ENCODE assay signal across 1 cellular context in the genomic region with DNA sequence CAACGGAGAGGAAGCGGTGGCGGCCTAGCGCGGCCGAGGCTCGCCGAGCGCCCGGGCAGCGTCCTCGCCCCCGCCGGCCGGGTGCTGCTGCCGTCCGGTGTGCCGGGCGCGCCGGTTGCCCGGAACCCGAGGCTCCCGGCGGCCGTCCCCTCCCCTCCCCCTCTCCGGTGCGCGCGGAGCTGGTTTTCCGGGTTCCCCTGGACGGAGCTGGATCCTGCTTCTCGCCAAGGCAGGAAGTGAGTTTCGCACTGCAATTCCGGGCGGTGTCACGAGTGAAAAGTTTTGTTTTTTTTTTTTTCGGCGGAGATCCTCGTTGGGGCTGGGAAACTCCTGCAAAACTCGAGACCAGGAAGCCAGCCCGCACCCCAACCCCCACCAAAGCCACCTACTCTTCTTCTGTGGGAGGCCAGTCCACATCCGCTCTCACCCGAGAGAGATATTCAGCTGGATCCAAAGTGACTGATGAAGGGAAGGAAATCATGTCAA.
TF ChIP-seq lines count a peak whose summit lies in the region.

A gene with protein sequence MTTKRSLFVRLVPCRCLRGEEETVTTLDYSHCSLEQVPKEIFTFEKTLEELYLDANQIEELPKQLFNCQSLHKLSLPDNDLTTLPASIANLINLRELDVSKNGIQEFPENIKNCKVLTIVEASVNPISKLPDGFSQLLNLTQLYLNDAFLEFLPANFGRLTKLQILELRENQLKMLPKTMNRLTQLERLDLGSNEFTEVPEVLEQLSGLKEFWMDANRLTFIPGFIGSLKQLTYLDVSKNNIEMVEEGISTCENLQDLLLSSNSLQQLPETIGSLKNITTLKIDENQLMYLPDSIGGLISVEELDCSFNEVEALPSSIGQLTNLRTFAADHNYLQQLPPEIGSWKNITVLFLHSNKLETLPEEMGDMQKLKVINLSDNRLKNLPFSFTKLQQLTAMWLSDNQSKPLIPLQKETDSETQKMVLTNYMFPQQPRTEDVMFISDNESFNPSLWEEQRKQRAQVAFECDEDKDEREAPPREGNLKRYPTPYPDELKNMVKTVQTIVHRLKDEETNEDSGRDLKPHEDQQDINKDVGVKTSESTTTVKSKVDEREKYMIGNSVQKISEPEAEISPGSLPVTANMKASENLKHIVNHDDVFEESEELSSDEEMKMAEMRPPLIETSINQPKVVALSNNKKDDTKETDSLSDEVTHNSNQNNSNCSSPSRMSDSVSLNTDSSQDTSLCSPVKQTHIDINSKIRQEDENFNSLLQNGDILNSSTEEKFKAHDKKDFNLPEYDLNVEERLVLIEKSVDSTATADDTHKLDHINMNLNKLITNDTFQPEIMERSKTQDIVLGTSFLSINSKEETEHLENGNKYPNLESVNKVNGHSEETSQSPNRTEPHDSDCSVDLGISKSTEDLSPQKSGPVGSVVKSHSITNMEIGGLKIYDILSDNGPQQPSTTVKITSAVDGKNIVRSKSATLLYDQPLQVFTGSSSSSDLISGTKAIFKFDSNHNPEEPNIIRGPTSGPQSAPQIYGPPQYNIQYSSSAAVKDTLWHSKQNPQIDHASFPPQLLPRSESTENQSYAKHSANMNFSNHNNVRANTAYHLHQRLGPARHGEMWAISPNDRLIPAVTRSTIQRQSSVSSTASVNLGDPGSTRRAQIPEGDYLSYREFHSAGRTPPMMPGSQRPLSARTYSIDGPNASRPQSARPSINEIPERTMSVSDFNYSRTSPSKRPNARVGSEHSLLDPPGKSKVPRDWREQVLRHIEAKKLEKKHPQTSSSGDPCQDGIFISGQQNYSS (N-terminal part only) (plus strand): TSS at position 300 of the 486 bp plus-strand sequence. CDS start 66,144 bp downstream, outside the sequence.

TF ChIP-seq in GM12878, 131 proteins besides CTCF, POLR2A, EP300 and RAD21 (continued from another document and continues in another):
- TF ChIP-seq, protein P1, sequence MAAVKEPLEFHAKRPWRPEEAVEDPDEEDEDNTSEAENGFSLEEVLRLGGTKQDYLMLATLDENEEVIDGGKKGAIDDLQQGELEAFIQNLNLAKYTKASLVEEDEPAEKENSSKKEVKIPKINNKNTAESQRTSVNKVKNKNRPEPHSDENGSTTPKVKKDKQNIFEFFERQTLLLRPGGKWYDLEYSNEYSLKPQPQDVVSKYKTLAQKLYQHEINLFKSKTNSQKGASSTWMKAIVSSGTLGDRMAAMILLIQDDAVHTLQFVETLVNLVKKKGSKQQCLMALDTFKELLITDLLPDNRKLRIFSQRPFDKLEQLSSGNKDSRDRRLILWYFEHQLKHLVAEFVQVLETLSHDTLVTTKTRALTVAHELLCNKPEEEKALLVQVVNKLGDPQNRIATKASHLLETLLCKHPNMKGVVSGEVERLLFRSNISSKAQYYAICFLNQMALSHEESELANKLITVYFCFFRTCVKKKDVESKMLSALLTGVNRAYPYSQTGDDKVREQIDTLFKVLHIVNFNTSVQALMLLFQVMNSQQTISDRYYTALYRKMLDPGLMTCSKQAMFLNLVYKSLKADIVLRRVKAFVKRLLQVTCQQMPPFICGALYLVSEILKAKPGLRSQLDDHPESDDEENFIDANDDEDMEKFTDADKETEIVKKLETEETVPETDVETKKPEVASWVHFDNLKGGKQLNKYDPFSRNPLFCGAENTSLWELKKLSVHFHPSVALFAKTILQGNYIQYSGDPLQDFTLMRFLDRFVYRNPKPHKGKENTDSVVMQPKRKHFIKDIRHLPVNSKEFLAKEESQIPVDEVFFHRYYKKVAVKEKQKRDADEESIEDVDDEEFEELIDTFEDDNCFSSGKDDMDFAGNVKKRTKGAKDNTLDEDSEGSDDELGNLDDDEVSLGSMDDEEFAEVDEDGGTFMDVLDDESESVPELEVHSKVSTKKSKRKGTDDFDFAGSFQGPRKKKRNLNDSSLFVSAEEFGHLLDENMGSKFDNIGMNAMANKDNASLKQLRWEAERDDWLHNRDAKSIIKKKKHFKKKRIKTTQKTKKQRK (IDR thresholded peaks at IDR 0.05; ENCODE audit: low read depth, low read length): no peak
- TF ChIP-seq SIX5 (IDR thresholded peaks at IDR 0.05; ENCODE audit: low read depth, low read length, severe bottlenecking): no peak
- no peak for TF ChIP-seq KAT2A (conservative IDR thresholded peaks at IDR 0.05; ENCODE audit: control insufficient read depth, low read depth, low read length)
- no peak for TF ChIP-seq RBBP5 (conservative IDR thresholded peaks at IDR 0.05)
- no peak for TF ChIP-seq RCOR1 (conservative IDR thresholded peaks at IDR 0.05; ENCODE audit: low read depth, low read length)
- no peak for TF ChIP-seq RAD51 (IDR thresholded peaks at IDR 0.05)
- TF ChIP-seq, protein P2, sequence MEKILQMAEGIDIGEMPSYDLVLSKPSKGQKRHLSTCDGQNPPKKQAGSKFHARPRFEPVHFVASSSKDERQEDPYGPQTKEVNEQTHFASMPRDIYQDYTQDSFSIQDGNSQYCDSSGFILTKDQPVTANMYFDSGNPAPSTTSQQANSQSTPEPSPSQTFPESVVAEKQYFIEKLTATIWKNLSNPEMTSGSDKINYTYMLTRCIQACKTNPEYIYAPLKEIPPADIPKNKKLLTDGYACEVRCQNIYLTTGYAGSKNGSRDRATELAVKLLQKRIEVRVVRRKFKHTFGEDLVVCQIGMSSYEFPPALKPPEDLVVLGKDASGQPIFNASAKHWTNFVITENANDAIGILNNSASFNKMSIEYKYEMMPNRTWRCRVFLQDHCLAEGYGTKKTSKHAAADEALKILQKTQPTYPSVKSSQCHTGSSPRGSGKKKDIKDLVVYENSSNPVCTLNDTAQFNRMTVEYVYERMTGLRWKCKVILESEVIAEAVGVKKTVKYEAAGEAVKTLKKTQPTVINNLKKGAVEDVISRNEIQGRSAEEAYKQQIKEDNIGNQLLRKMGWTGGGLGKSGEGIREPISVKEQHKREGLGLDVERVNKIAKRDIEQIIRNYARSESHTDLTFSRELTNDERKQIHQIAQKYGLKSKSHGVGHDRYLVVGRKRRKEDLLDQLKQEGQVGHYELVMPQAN (conservative IDR thresholded peaks at IDR 0.05): peak; percentile 71
- peak; percentile 51 for TF ChIP-seq CBX5 (IDR thresholded peaks at IDR 0.05; ENCODE audit: low read depth)
- TF ChIP-seq DPF2 (IDR thresholded peaks at IDR 0.05): 0 out of 2 replicates have a peak, but pooled peaks have one; percentile 28
- no peak for TF ChIP-seq USF2 (IDR thresholded peaks at IDR 0.05; ENCODE audit: borderline replicate concordance, low read depth, low read length)
- TF ChIP-seq, protein P3, sequence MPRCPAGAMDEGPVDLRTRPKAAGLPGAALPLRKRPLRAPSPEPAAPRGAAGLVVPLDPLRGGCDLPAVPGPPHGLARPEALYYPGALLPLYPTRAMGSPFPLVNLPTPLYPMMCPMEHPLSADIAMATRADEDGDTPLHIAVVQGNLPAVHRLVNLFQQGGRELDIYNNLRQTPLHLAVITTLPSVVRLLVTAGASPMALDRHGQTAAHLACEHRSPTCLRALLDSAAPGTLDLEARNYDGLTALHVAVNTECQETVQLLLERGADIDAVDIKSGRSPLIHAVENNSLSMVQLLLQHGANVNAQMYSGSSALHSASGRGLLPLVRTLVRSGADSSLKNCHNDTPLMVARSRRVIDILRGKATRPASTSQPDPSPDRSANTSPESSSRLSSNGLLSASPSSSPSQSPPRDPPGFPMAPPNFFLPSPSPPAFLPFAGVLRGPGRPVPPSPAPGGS (IDR thresholded peaks at IDR 0.05; ENCODE audit: borderline replicate concordance, insufficient read depth, low read depth, low read length, poor library complexity, severe bottlenecking): no peak
- TF ChIP-seq CEBPB (IDR thresholded peaks at IDR 0.05; ENCODE audit: borderline replicate concordance in 1 of 2, low read depth in 2 of 2, low read length in 2 of 2): no peak
- TF ChIP-seq ATF7 (IDR thresholded peaks at IDR 0.05; ENCODE audit: low read depth): 0 out of 2 replicates have a peak, but pooled peaks have one; percentile 16
- TF ChIP-seq CREB1 (IDR thresholded peaks at IDR 0.05; ENCODE audit: low read depth): 0 out of 2 replicates have a peak, but pooled peaks have one; percentile 10
- TF ChIP-seq ZNF622 (IDR thresholded peaks at IDR 0.05): no peak
- no peak for TF ChIP-seq MYB (IDR thresholded peaks at IDR 0.05; ENCODE audit: borderline replicate concordance, low read depth, low read length)
- no peak for TF ChIP-seq ZZZ3 (IDR thresholded peaks at IDR 0.05; ENCODE audit: control insufficient read depth, insufficient read length, low read depth)
- TF ChIP-seq, protein P4, sequence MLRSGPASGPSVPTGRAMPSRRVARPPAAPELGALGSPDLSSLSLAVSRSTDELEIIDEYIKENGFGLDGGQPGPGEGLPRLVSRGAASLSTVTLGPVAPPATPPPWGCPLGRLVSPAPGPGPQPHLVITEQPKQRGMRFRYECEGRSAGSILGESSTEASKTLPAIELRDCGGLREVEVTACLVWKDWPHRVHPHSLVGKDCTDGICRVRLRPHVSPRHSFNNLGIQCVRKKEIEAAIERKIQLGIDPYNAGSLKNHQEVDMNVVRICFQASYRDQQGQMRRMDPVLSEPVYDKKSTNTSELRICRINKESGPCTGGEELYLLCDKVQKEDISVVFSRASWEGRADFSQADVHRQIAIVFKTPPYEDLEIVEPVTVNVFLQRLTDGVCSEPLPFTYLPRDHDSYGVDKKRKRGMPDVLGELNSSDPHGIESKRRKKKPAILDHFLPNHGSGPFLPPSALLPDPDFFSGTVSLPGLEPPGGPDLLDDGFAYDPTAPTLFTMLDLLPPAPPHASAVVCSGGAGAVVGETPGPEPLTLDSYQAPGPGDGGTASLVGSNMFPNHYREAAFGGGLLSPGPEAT (IDR thresholded peaks at IDR 0.05; ENCODE audit: low read depth): peak; percentile 23; the same call in 1 of the 2 replicates
- peak; percentile 65 for TF ChIP-seq EED (IDR thresholded peaks at IDR 0.05; ENCODE audit: low read depth)
- peak; percentile 73 for TF ChIP-seq CBFB (IDR thresholded peaks at IDR 0.05; ENCODE audit: low read depth)
- no peak; the same call in 1 of the 2 replicates for TF ChIP-seq MTA3 (IDR thresholded peaks at IDR 0.05; ENCODE audit: borderline replicate concordance, low read length)
- TF ChIP-seq, protein P5, sequence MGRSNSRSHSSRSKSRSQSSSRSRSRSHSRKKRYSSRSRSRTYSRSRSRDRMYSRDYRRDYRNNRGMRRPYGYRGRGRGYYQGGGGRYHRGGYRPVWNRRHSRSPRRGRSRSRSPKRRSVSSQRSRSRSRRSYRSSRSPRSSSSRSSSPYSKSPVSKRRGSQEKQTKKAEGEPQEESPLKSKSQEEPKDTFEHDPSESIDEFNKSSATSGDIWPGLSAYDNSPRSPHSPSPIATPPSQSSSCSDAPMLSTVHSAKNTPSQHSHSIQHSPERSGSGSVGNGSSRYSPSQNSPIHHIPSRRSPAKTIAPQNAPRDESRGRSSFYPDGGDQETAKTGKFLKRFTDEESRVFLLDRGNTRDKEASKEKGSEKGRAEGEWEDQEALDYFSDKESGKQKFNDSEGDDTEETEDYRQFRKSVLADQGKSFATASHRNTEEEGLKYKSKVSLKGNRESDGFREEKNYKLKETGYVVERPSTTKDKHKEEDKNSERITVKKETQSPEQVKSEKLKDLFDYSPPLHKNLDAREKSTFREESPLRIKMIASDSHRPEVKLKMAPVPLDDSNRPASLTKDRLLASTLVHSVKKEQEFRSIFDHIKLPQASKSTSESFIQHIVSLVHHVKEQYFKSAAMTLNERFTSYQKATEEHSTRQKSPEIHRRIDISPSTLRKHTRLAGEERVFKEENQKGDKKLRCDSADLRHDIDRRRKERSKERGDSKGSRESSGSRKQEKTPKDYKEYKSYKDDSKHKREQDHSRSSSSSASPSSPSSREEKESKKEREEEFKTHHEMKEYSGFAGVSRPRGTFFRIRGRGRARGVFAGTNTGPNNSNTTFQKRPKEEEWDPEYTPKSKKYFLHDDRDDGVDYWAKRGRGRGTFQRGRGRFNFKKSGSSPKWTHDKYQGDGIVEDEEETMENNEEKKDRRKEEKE (IDR thresholded peaks at IDR 0.05): 0 out of 2 replicates have a peak, but pooled peaks have one; percentile 26
- TF ChIP-seq, protein P6, sequence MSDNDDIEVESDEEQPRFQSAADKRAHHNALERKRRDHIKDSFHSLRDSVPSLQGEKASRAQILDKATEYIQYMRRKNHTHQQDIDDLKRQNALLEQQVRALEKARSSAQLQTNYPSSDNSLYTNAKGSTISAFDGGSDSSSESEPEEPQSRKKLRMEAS (IDR thresholded peaks at IDR 0.05; ENCODE audit: low read depth, low read length): no peak
- 0 out of 2 replicates have a peak, but pooled peaks have one; percentile 33 for TF ChIP-seq TCF3 (IDR thresholded peaks at IDR 0.05; ENCODE audit: borderline replicate concordance, insufficient read depth, low read depth, low read length)
- TF ChIP-seq MYC (IDR thresholded peaks at IDR 0.05; ENCODE audit: insufficient read depth, insufficient read length, insufficient replicate concordance, low read length, severe bottlenecking): no peak
- TF ChIP-seq GATAD2B (conservative IDR thresholded peaks at IDR 0.05; ENCODE audit: low read depth): peak; percentile 3
- TF ChIP-seq, protein P7, sequence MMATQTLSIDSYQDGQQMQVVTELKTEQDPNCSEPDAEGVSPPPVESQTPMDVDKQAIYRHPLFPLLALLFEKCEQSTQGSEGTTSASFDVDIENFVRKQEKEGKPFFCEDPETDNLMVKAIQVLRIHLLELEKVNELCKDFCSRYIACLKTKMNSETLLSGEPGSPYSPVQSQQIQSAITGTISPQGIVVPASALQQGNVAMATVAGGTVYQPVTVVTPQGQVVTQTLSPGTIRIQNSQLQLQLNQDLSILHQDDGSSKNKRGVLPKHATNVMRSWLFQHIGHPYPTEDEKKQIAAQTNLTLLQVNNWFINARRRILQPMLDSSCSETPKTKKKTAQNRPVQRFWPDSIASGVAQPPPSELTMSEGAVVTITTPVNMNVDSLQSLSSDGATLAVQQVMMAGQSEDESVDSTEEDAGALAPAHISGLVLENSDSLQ (IDR thresholded peaks at IDR 0.05): no peak
- TF ChIP-seq BCL11A (IDR thresholded peaks at IDR 0.05; ENCODE audit: low read depth, low read length): no peak
- TF ChIP-seq GABPA (IDR thresholded peaks at IDR 0.05; ENCODE audit: low read depth): peak; percentile 46; the same call in 1 of the 2 replicates
- TF ChIP-seq IKZF1 (conservative IDR thresholded peaks at IDR 0.05): peak; percentile 91
- peak; percentile 73 for TF ChIP-seq E4F1 (IDR thresholded peaks at IDR 0.05; ENCODE audit: borderline replicate concordance, partially characterized antibody)
- TF ChIP-seq EGR1 (IDR thresholded peaks at IDR 0.05; ENCODE audit: borderline replicate concordance in 1 of 2, low read depth in 2 of 2, low read length in 2 of 2): peak in 1 of 2 experiments; percentile 38; a peak in 1 of 3 replicates
